1 cellular context compared by ENCODE assay signal in the genomic region with DNA sequence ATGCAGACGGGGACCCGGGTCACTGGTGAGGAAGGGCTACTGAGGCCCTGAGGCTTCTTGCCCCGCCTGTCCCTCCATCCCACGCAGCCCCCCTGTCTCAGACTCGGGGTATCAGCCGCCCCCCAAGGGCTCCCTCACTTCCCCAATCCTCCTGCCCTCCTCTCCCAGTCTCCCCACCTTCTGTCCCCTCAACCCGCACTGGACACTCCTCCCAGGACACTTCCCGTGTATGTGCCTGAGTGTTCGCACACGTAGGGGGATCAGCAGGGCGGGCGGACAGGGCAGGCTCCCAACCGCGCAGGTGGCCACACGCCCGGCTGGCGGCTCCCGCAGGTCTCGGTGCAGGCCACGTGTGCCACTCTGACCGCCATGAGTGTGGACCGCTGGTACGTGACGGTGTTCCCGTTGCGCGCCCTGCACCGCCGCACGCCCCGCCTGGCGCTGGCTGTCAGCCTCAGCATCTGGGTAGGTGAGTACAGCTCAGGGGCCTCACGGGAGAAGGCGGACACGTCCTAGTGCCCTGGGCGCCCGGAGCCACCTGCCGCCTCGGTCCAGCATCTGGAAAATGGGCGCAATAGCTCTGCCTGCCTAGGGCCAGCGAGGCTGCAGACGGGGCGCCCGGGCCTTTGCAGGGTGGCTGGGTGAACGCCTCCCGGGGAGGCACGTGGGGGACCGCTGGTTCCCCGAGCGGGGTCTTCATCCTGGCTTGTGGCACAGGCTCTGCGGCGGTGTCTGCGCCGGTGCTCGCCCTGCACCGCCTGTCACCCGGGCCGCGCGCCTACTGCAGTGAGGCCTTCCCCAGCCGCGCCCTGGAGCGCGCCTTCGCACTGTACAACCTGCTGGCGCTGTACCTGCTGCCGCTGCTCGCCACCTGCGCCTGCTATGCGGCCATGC.
TF ChIP-seq lines count a peak whose summit lies in the region.

No MANE protein-coding gene starts in this region.

TF ChIP-seq in HEK293, 187 proteins besides CTCF, POLR2A, EP300 and RAD21 (continued from another document and continues in another):
- TF ChIP-seq, protein P1, sequence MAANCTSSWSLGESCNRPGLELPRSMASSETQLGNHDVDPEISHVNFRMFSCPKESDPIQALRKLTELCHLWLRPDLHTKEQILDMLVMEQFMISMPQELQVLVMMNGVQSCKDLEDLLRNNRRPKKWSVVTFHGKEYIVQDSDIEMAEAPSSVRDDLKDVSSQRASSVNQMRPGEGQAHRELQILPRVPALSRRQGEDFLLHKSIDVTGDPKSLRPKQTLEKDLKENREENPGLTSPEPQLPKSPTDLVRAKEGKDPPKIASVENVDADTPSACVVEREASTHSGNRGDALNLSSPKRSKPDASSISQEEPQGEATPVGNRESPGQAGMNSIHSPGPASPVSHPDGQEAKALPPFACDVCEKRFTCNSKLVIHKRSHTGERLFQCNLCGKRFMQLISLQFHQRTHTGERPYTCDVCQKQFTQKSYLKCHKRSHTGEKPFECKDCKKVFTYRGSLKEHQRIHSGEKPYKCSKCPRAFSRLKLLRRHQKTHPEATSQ (tag by site-specific recombination; IDR thresholded peaks at IDR 0.05) = peak; percentile 52; the same call in 1 of the 2 replicates
- peak; percentile 29; the same call in 1 of the 2 replicates for TF ChIP-seq BCL11B (tag by site-specific recombination; IDR thresholded peaks at IDR 0.05; ENCODE audit: low read depth)
- TF ChIP-seq ZNF274 (IDR thresholded peaks at IDR 0.05; ENCODE audit: low read length) = no peak
- TF ChIP-seq ZNF274 (tag by site-specific recombination; IDR thresholded peaks at IDR 0.05; ENCODE audit: borderline replicate concordance) = no peak
- TF ChIP-seq ZNF416 (tag by site-specific recombination; IDR thresholded peaks at IDR 0.05) = no peak
- TF ChIP-seq ZNF16 (tag by site-specific recombination; IDR thresholded peaks at IDR 0.05; ENCODE audit: low read depth) = no peak
- TF ChIP-seq, protein P2, sequence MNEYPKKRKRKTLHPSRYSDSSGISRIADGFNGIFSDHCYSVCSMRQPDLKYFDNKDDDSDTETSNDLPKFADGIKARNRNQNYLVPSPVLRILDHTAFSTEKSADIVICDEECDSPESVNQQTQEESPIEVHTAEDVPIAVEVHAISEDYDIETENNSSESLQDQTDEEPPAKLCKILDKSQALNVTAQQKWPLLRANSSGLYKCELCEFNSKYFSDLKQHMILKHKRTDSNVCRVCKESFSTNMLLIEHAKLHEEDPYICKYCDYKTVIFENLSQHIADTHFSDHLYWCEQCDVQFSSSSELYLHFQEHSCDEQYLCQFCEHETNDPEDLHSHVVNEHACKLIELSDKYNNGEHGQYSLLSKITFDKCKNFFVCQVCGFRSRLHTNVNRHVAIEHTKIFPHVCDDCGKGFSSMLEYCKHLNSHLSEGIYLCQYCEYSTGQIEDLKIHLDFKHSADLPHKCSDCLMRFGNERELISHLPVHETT (tag by site-specific recombination; IDR thresholded peaks at IDR 0.05) = no peak
- 0 out of 2 replicates have a peak, but pooled peaks have one; percentile 54 for TF ChIP-seq BCL11A (tag by site-specific recombination; IDR thresholded peaks at IDR 0.05; ENCODE audit: low read depth)
- TF ChIP-seq, protein P3, sequence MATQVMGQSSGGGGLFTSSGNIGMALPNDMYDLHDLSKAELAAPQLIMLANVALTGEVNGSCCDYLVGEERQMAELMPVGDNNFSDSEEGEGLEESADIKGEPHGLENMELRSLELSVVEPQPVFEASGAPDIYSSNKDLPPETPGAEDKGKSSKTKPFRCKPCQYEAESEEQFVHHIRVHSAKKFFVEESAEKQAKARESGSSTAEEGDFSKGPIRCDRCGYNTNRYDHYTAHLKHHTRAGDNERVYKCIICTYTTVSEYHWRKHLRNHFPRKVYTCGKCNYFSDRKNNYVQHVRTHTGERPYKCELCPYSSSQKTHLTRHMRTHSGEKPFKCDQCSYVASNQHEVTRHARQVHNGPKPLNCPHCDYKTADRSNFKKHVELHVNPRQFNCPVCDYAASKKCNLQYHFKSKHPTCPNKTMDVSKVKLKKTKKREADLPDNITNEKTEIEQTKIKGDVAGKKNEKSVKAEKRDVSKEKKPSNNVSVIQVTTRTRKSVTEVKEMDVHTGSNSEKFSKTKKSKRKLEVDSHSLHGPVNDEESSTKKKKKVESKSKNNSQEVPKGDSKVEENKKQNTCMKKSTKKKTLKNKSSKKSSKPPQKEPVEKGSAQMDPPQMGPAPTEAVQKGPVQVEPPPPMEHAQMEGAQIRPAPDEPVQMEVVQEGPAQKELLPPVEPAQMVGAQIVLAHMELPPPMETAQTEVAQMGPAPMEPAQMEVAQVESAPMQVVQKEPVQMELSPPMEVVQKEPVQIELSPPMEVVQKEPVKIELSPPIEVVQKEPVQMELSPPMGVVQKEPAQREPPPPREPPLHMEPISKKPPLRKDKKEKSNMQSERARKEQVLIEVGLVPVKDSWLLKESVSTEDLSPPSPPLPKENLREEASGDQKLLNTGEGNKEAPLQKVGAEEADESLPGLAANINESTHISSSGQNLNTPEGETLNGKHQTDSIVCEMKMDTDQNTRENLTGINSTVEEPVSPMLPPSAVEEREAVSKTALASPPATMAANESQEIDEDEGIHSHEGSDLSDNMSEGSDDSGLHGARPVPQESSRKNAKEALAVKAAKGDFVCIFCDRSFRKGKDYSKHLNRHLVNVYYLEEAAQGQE (tag by site-specific recombination; IDR thresholded peaks at IDR 0.05) = no peak
- TF ChIP-seq ZFHX2 (tag by site-specific recombination; conservative IDR thresholded peaks at IDR 0.05) = peak; percentile 36
- TF ChIP-seq WT1 (tag by site-specific recombination; IDR thresholded peaks at IDR 0.05) = 0 out of 2 replicates have a peak, but pooled peaks have one; percentile 9
- no peak for TF ChIP-seq PRDM1 (tag by site-specific recombination; IDR thresholded peaks at IDR 0.05)
- TF ChIP-seq, protein P4, sequence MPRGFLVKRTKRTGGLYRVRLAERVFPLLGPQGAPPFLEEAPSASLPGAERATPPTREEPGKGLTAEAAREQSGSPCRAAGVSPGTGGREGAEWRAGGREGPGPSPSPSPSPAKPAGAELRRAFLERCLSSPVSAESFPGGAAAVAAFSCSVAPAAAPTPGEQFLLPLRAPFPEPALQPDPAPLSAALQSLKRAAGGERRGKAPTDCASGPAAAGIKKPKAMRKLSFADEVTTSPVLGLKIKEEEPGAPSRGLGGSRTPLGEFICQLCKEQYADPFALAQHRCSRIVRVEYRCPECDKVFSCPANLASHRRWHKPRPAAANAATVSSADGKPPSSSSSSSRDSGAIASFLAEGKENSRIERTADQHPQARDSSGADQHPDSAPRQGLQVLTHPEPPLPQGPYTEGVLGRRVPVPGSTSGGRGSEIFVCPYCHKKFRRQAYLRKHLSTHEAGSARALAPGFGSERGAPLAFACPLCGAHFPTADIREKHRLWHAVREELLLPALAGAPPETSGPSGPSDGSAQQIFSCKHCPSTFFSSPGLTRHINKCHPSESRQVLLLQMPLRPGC (tag by site-specific recombination; IDR thresholded peaks at IDR 0.05) = no peak
- TF ChIP-seq, protein P5, sequence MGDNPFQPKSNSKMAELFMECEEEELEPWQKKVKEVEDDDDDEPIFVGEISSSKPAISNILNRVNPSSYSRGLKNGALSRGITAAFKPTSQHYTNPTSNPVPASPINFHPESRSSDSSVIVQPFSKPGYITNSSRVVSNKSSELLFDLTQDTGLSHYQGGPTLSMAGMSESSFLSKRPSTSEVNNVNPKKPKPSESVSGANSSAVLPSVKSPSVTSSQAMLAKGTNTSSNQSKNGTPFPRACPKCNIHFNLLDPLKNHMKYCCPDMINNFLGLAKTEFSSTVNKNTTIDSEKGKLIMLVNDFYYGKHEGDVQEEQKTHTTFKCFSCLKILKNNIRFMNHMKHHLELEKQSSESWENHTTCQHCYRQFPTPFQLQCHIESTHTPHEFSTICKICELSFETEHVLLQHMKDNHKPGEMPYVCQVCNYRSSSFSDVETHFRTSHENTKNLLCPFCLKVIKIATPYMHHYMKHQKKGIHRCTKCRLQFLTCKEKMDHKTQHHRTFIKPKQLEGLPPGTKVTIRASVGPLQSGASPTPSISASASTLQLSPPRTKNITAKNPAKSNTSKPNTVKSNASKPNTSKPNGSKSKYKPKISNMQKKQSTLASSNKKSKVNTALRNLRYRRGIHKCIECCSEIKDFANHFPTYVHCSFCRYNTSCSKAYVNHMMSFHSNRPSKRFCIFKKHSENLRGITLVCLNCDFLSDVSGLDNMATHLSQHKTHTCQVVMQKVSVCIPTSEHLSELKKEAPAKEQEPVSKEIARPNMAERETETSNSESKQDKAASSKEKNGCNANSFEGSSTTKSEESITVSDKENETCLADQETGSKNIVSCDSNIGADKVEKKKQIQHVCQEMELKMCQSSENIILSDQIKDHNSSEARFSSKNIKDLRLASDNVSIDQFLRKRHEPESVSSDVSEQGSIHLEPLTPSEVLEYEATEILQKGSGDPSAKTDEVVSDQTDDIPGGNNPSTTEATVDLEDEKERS (tag by site-specific recombination; IDR thresholded peaks at IDR 0.05) = no peak
- TF ChIP-seq, protein P6, sequence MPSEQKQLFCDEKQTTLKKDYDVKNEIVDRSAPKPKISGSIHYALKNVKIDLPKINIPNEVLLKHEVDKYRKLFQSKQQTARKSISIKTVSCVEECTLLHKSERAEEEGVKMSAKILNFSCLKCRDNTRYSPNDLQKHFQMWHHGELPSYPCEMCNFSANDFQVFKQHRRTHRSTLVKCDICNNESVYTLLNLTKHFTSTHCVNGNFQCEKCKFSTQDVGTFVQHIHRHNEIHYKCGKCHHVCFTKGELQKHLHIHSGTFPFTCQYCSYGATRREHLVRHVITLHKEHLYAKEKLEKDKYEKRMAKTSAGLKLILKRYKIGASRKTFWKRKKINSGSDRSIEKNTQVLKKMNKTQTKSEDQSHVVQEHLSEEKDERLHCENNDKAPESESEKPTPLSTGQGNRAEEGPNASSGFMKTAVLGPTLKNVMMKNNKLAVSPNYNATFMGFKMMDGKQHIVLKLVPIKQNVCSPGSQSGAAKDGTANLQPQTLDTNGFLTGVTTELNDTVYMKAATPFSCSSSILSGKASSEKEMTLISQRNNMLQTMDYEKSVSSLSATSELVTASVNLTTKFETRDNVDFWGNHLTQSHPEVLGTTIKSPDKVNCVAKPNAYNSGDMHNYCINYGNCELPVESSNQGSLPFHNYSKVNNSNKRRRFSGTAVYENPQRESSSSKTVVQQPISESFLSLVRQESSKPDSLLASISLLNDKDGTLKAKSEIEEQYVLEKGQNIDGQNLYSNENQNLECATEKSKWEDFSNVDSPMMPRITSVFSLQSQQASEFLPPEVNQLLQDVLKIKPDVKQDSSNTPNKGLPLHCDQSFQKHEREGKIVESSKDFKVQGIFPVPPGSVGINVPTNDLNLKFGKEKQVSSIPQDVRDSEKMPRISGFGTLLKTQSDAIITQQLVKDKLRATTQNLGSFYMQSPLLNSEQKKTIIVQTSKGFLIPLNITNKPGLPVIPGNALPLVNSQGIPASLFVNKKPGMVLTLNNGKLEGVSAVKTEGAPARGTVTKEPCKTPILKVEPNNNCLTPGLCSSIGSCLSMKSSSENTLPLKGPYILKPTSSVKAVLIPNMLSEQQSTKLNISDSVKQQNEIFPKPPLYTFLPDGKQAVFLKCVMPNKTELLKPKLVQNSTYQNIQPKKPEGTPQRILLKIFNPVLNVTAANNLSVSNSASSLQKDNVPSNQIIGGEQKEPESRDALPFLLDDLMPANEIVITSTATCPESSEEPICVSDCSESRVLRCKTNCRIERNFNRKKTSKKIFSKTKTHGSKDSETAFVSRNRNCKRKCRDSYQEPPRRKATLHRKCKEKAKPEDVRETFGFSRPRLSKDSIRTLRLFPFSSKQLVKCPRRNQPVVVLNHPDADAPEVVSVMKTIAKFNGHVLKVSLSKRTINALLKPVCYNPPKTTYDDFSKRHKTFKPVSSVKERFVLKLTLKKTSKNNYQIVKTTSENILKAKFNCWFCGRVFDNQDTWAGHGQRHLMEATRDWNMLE (tag by site-specific recombination; conservative IDR thresholded peaks at IDR 0.05; ENCODE audit: low read depth) = no peak
- TF ChIP-seq, protein P7, sequence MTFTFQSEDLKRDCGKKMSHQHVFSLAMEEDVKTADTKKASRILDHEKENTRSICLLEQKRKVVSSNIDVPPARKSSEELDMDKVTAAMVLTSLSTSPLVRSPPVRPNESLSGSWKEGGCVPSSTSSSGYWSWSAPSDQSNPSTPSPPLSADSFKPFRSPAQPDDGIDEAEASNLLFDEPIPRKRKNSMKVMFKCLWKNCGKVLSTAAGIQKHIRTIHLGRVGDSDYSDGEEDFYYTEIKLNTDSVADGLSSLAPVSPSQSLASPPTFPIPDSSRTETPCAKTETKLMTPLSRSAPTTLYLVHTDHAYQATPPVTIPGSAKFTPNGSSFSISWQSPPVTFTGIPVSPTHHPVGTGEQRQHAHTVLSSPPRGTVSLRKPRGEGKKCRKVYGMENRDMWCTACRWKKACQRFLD (tag by site-specific recombination; IDR thresholded peaks at IDR 0.05) = no peak
- TF ChIP-seq ZNF529 (tag by site-specific recombination; IDR thresholded peaks at IDR 0.05; ENCODE audit: insufficient replicate concordance) = no peak
- TF ChIP-seq, protein P8, sequence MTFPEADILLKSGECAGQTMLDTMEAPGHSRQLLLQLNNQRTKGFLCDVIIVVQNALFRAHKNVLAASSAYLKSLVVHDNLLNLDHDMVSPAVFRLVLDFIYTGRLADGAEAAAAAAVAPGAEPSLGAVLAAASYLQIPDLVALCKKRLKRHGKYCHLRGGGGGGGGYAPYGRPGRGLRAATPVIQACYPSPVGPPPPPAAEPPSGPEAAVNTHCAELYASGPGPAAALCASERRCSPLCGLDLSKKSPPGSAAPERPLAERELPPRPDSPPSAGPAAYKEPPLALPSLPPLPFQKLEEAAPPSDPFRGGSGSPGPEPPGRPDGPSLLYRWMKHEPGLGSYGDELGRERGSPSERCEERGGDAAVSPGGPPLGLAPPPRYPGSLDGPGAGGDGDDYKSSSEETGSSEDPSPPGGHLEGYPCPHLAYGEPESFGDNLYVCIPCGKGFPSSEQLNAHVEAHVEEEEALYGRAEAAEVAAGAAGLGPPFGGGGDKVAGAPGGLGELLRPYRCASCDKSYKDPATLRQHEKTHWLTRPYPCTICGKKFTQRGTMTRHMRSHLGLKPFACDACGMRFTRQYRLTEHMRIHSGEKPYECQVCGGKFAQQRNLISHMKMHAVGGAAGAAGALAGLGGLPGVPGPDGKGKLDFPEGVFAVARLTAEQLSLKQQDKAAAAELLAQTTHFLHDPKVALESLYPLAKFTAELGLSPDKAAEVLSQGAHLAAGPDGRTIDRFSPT (tag by site-specific recombination; IDR thresholded peaks at IDR 0.05) = peak; percentile 59; the same call in 1 of the 2 replicates
- TF ChIP-seq, protein P9, sequence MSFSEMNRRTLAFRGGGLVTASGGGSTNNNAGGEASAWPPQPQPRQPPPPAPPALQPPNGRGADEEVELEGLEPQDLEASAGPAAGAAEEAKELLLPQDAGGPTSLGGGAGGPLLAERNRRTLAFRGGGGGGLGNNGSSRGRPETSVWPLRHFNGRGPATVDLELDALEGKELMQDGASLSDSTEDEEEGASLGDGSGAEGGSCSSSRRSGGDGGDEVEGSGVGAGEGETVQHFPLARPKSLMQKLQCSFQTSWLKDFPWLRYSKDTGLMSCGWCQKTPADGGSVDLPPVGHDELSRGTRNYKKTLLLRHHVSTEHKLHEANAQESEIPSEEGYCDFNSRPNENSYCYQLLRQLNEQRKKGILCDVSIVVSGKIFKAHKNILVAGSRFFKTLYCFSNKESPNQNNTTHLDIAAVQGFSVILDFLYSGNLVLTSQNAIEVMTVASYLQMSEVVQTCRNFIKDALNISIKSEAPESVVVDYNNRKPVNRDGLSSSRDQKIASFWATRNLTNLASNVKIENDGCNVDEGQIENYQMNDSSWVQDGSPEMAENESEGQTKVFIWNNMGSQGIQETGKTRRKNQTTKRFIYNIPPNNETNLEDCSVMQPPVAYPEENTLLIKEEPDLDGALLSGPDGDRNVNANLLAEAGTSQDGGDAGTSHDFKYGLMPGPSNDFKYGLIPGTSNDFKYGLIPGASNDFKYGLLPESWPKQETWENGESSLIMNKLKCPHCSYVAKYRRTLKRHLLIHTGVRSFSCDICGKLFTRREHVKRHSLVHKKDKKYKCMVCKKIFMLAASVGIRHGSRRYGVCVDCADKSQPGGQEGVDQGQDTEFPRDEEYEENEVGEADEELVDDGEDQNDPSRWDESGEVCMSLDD (tag by site-specific recombination; IDR thresholded peaks at IDR 0.05) = peak; percentile 78
- no peak for TF ChIP-seq ZNF843 (tag by site-specific recombination; IDR thresholded peaks at IDR 0.05)
- TF ChIP-seq KLF1 (tag by site-specific recombination; IDR thresholded peaks at IDR 0.05) = 0 out of 2 replicates have a peak, but pooled peaks have one; percentile 8
- no peak for TF ChIP-seq ZNF768 (tag by site-specific recombination; IDR thresholded peaks at IDR 0.05)
- TF ChIP-seq ZBTB7A (tag by site-specific recombination; IDR thresholded peaks at IDR 0.05; ENCODE audit: low read depth) = peak; percentile 81; the same call in 1 of the 2 replicates
